Comparison of ENCODE assay signal across 23 cellular contexts in genomic region chr5:132064140-132064539, GRCh38. TPM values are rescaled to one million over a fixed set of nuclear protein-coding genes. Genes with fewer than 3 reads are reported as not detected.
DNase-seq lines count a peak whose midpoint lies in the region; ATAC-seq and FAIRE-seq lines count a peak whose summit lies in the region.
"Had no signal": no experiment of that assay in that cellular context is flagged by ENCODE, and none has a peak within 500 bp of the region (broad histone marks: within the 10 kb centered on the region; RNA-seq: fewer than 3 reads in every experiment).

No MANE protein-coding gene starts in this region.

- intact Hi-C loops in posterior vena cava (cut with DNase I) = no loop called here

- ATAC-seq in HG03039 (IDR thresholded peaks at IDR 0.05; ENCODE audit: unreplicated experiment) = no peak
- no peak for ATAC-seq in esophagus mucosa

- DNase-seq in activated T-cell treated with anti-CD3 and anti-CD28 coated beads, Interleukin-2, amount 50 U/mL, for 24 hours = peak; percentile 42
- no peak for DNase-seq in activated T-cell treated with anti-CD3 and anti-CD28 coated beads for 4 hours
- peak; percentile 2 for DNase-seq in Daoy (ENCODE audit: low read depth)
- DNase-seq in activated CD8-positive, alpha-beta memory T cell treated with anti-CD3 and anti-CD28 coated beads, Interleukin-2, amount 50 U/mL, for 4 hours = peak; percentile 16
- DNase-seq in posterior vena cava (ENCODE audit: low spot score) = peak; percentile 60
- DNase-seq in GM19239 (ENCODE audit: insufficient read length, low spot score) = no peak
- DNase-seq: KG1, NCI-H2171 had no signal

- no peaks in the 10 kb centered on the region for H3K27me3 Mint-ChIP-seq in activated T-cell treated with anti-CD3 and anti-CD28 coated beads, Interleukin-2, amount 50 U/mL, for 24 hours
- H3K27me3 Mint-ChIP-seq: T-cell, type B pancreatic cell had no signal

- no peak overlapping the region for H3K4me3 Mint-ChIP-seq in activated T-cell treated with anti-CD3 and anti-CD28 coated beads, Interleukin-2, amount 50 U/mL, for 24 hours
- H3K4me3 Mint-ChIP-seq: HFFc6, T-cell, type B pancreatic cell had no signal

- H3K9me3 Mint-ChIP-seq in activated T-cell treated with anti-CD3 and anti-CD28 coated beads, Interleukin-2, amount 50 U/mL, for 24 hours = no peaks in the 10 kb centered on the region
- H3K9me3 Mint-ChIP-seq: HFFc6, T-cell, type B pancreatic cell had no signal

- H3K27ac Mint-ChIP-seq in activated T-cell treated with anti-CD3 and anti-CD28 coated beads, Interleukin-2, amount 50 U/mL, for 24 hours = no peak overlapping the region
- H3K27ac Mint-ChIP-seq: HFFc6, type B pancreatic cell had no signal

- no peaks in the 10 kb centered on the region for H3K36me3 Mint-ChIP-seq in activated T-cell treated with anti-CD3 and anti-CD28 coated beads, Interleukin-2, amount 50 U/mL, for 24 hours (ENCODE audit: low read depth)
- H3K36me3 Mint-ChIP-seq: T-cell, type B pancreatic cell had no signal

- no peak for FAIRE-seq in GM19239 (lab: Jason Lieb, UNC)
- FAIRE-seq: endometrium, islet of Langerhans had no signal

- H3K4me1 Mint-ChIP-seq in activated T-cell treated with anti-CD3 and anti-CD28 coated beads, Interleukin-2, amount 50 U/mL, for 24 hours (ENCODE audit: low read depth) = peaks cover 56% of the 10 kb centered on the region

RNA-seq across cellular contexts. Expression of gene IL3, which starts 3.7 kb away (rescaled TPM):
- total RNA-seq in Daoy (2014; rRNA removed; shearing (Covaris generic)) = not detected in 2 replicates
- total RNA-seq in posterior vena cava = not detected
- not detected for total RNA-seq in esophagus mucosa
- total RNA-seq: A673, ascending aorta, Caco-2, dermis blood vessel endothelial cell, fibroblast of lung, HFFc6, lower lobe of right lung, mucosa of descending colon, SJSA1, T-cell had no signal

RNA-seq across cellular contexts. Expression of gene CSF2, which starts 9.4 kb away (rescaled TPM):
- 16.4 and 25.3 TPM in 2 replicates for total RNA-seq in Daoy (2014; rRNA removed; shearing (Covaris generic))
- total RNA-seq in posterior vena cava (not detected), esophagus mucosa (not detected)
- total RNA-seq: A673, ascending aorta, Caco-2, mucosa of descending colon had no signal

RNA-seq across cellular contexts. Expression of gene ACSL6, which starts 52.7 kb away (rescaled TPM):
- total RNA-seq in Daoy (2014; rRNA removed; shearing (Covaris generic)) = 0.06 and 0.46 TPM in 2 replicates
- under 1 TPM; 0.32 to 0.62 TPM for total RNA-seq in posterior vena cava
- 0.08 TPM for total RNA-seq in esophagus mucosa
- total RNA-seq: A673, HFFc6 had no signal

Comparison
In these comparisons a context has a peak if more than half of its experiments do, and no peak if none do; other contexts are left out.
1. DNase-seq: peak in activated T-cell treated with anti-CD3 and anti-CD28 coated beads, Interleukin-2, amount 50 U/mL, for 24 hours (single experiment), Daoy (single experiment), activated CD8-positive, alpha-beta memory T cell treated with anti-CD3 and anti-CD28 coated beads, Interleukin-2, amount 50 U/mL, for 4 hours (single experiment) and posterior vena cava (single experiment); none in activated T-cell treated with anti-CD3 and anti-CD28 coated beads for 4 hours (single experiment) and GM19239 (single experiment).
2. RNA of gene CSF2, which starts 9.4 kb away (total RNA-seq): 16.4 to 25.3 TPM in Daoy; not detected in posterior vena cava and not detected in esophagus mucosa (single experiment); every median in the first group is over 10 times any median in the second.